Comparison of ENCODE assay signal across 15 cellular contexts in the genomic region with DNA sequence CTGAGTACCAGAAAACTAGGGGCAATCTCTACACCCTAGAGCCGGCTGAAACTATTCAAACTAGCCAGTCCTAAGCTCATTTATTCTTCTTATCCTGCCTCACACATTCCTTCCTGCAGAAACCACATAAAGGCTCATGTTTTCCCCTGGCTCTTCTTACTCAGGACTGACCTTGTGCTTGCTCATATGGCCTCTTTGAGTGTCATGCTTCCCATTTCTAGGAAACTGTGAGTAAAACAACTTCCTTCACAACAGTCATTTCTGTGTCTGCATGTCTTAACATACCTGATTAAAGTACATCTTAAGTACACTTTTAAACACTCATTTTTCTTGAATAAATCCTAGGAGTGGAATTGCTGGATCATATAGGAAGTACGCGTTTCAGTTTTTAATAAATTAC.
"Had no signal": no experiment of that assay in that cellular context is flagged by ENCODE, and none has a peak within 500 bp of the region (broad histone marks: within the 10 kb centered on the region; RNA-seq: fewer than 3 reads in every experiment).

No MANE protein-coding gene starts in this region.

- H2AFZ ChIP-seq: neural progenitor cell had no signal

- H3K4me2 ChIP-seq: neural progenitor cell had no signal

- H3K4me3 ChIP-seq: colonic mucosa, gastroesophageal sphincter, heart right ventricle, neural progenitor cell, pancreas, thyroid gland had no signal

- H3K36me3 ChIP-seq: colonic mucosa, gastroesophageal sphincter, heart right ventricle, neural progenitor cell, pancreas, thyroid gland had no signal

- H3K27ac ChIP-seq: colonic mucosa, gastroesophageal sphincter, heart right ventricle, neural progenitor cell, pancreas, thyroid gland had no signal

- H3K4me1 ChIP-seq: colonic mucosa, gastroesophageal sphincter, neural progenitor cell had no signal

- ATAC-seq: activated T-helper 17 cell treated with anti-CD3 and anti-CD28 coated beads, Interleukin-2, amount 50 U/mL, for 72 hours; gastroesophageal sphincter; heart right ventricle; left lobe of liver; pancreas; stimulated activated memory B cell treated with anti-CD40 and anti-IgM and Interleukin-4, amounts not matched to agents 10 μg/mL and 1 μg/mL and 100 μg/mL, for 72 hours; T-helper 17 cell had no signal

- H3K27me3 Mint-ChIP-seq: stimulated activated memory B cell treated with anti-CD40 and anti-IgM and Interleukin-4, amounts not matched to agents 10 μg/mL and 1 μg/mL and 100 μg/mL, for 72 hours; T-helper 17 cell had no signal

- H3K4me1 Mint-ChIP-seq: activated T-helper 17 cell treated with anti-CD3 and anti-CD28 coated beads, Interleukin-2, amount 50 U/mL, for 72 hours; stimulated activated memory B cell treated with anti-CD40 and anti-IgM and Interleukin-4, amounts not matched to agents 10 μg/mL and 1 μg/mL and 100 μg/mL, for 72 hours; T-helper 17 cell had no signal

- H3K27me3 ChIP-seq: colonic mucosa, gastroesophageal sphincter, heart right ventricle, neural progenitor cell, pancreas, thyroid gland had no signal

- H3K27ac Mint-ChIP-seq: activated T-helper 17 cell treated with anti-CD3 and anti-CD28 coated beads, Interleukin-2, amount 50 U/mL, for 72 hours; neural progenitor cell; stimulated activated memory B cell treated with anti-CD40 and anti-IgM and Interleukin-4, amounts not matched to agents 10 μg/mL and 1 μg/mL and 100 μg/mL, for 72 hours; T-helper 17 cell had no signal

- H3K36me3 Mint-ChIP-seq: neural progenitor cell; stimulated activated memory B cell treated with anti-CD40 and anti-IgM and Interleukin-4, amounts not matched to agents 10 μg/mL and 1 μg/mL and 100 μg/mL, for 72 hours had no signal

- H3K9me3 ChIP-seq: colonic mucosa, pancreas, thyroid gland had no signal

- H3K4me3 Mint-ChIP-seq: activated T-helper 17 cell treated with anti-CD3 and anti-CD28 coated beads, Interleukin-2, amount 50 U/mL, for 72 hours; neural progenitor cell; stimulated activated memory B cell treated with anti-CD40 and anti-IgM and Interleukin-4, amounts not matched to agents 10 μg/mL and 1 μg/mL and 100 μg/mL, for 72 hours; T-helper 17 cell had no signal

- DNase-seq: activated CD4-positive, alpha-beta T cell treated with anti-CD3 and anti-CD28 coated beads, Interleukin-2, amount 50 U/mL, for 4 hours; activated CD4-positive, CD25-positive, alpha-beta regulatory T cell treated with anti-CD3 and anti-CD28 coated beads, Interleukin-2, amount 50 U/mL, for 72 hours; activated naive CD4-positive, alpha-beta T cell treated with Interleukin-2 at 50 U/mL for 16 hours; activated T-cell treated with anti-CD3 and anti-CD28 coated beads for 4 hours; aorta; colonic mucosa; heart right ventricle; pancreas; T-helper 17 cell; thyroid gland had no signal

- H3K9ac ChIP-seq: neural progenitor cell had no signal
